ENCODE assay signal across 12 cellular contexts in the genomic region with DNA sequence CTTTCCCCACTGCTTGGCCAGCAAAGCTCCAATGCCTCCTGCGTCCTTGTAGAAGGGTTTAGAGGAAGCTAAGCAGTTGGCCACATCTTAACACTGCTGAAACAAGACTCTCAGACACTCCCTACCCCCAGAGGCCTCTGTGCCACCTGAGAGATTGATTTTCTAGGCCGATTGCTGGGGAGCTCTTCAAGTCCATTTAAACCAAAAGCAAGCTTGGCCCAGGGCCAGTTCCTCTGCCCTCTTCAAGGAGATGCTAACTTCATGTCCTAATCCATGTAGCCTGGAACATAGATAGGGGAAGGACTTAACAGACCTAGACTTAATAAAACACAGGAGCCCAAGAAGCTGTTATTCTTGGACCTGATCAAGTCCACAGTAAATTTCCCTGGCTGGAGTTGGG. TPM values are rescaled to one million over a fixed set of nuclear protein-coding genes. Genes with fewer than 3 reads are reported as not detected.
DNase-seq lines count a peak whose midpoint lies in the region; ATAC-seq lines count a peak whose summit lies in the region.
"Had no signal": no experiment of that assay in that cellular context is flagged by ENCODE, and none has a peak within 500 bp of the region (broad histone marks: within the 10 kb centered on the region; RNA-seq: fewer than 3 reads in every experiment).

No MANE protein-coding gene starts in this region.

- DNase-seq in DMS 273 (lab: John Stamatoyannopoulos, UW; ENCODE audit: unreplicated experiment): peak; percentile 14
- DNase-seq in DMS 273 treated with DMSO at 0.1 percent for 48 hours (lab: John Stamatoyannopoulos, UW): no peak
- peak; percentile 1 for DNase-seq in NCI-H187 treated with DMSO at 0.1 percent for 48 hours (lab: John Stamatoyannopoulos, UW)
- peak; percentile 8 for DNase-seq in fibroblast of peridontal ligament (ENCODE audit: extremely low read depth)
- peak; percentile 62 for DNase-seq in sciatic nerve (ENCODE audit: low spot score)
- no peak for DNase-seq in NCI-H510A treated with DMSO at 0.1 percent for 48 hours (lab: John Stamatoyannopoulos, UW)
- DNase-seq in COLO829 (ENCODE audit: low spot score): no peak
- no peak for DNase-seq in activated naive CD4-positive, alpha-beta T cell (lab: John Stamatoyannopoulos, UW)
- DNase-seq: CD8-positive, alpha-beta memory T cell; NCI-H1694 had no signal

- ATAC-seq in sciatic nerve: no peak
- ATAC-seq: HCT116 had no signal

- intact Hi-C loops in sciatic nerve (cut with DNase I): no loop called here

RNA-seq across cellular contexts. Expression of a gene that starts 27.2 kb away (rescaled TPM):
- total RNA-seq in sciatic nerve: not detected
- total RNA-seq: CD8-positive, alpha-beta memory T cell; HT-29 had no signal

RNA-seq across cellular contexts. Expression of a gene that starts 42.3 kb away (rescaled TPM):
- 57.9 TPM for total RNA-seq in sciatic nerve

Comparison
In these comparisons a context has a peak if more than half of its experiments do, and no peak if none do; other contexts are left out.
1. DNase-seq: peak in DMS 273 (single experiment), NCI-H187 treated with DMSO at 0.1 percent for 48 hours (single experiment), fibroblast of peridontal ligament (single experiment) and sciatic nerve (single experiment); none in DMS 273 treated with DMSO at 0.1 percent for 48 hours (single experiment), NCI-H510A treated with DMSO at 0.1 percent for 48 hours (single experiment), COLO829 (single experiment) and activated naive CD4-positive, alpha-beta T cell (0 of 4).